In the genomic region with DNA sequence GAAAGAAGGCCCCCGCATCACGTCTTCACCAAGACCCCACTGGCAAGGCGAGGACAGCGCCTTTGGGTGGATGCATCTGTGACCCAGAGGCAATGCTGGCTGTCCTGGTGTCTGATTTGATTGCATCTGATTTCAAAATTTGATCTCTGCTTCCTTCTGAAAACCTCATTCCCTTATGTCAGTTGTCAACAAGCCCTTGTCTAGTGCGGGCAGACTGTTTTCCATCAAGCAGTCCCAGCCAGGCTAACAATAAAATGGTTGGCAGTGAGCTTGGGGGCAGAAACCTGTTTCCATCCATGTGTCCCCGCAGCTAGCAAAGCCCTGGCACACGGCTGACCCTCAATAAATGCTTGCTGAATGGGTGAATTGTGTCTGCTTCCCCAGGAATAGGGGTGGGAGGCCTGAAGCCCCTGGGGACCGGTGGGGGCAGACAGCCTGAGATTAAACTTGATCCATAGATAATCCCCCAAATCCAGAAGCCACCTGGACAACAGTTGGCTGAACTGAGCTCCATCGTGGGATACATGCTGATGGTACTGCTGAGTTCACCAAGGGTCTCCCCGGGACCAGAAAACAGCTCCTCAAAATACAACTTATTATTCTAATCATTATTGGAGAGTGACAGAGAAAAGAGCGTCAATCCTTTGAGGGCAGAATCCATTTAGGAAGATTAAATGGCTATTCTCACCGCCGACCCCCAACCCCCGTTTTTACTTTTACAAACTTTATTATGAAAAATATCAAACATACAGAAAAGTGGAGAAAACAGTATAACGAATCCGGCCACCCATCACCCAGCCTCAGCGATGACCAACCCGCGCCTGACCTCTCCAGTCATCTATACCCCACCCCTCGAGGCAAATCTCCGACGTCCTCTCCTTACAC, we compare ENCODE assay signal across 8 cellular contexts. TPM values are rescaled to one million over a fixed set of nuclear protein-coding genes. Genes with fewer than 3 reads are reported as not detected.
DNase-seq lines count a peak whose midpoint lies in the region; ATAC-seq and TF ChIP-seq lines count a peak whose summit lies in the region.

No MANE protein-coding gene starts in this region.

- peak overlapping the region; percentile 96 for H3K27ac ChIP-seq in epithelial cell of prostate
- H3K27ac ChIP-seq in ovary = peak overlapping the region; percentile 76

- H3K9me3 ChIP-seq in ovary = no peaks in the 10 kb centered on the region

- no peaks in the 10 kb centered on the region for H3K36me3 ChIP-seq in ovary

- intact Hi-C loops in ovary (cut with DNase I) = no loop called here

- no peak for DNase-seq in GM12864 (ENCODE audit: low read depth)
- peak; percentile 20 for DNase-seq in SK-N-DZ (ENCODE audit: low spot score)
- no peak for DNase-seq in epithelial cell of prostate (ENCODE audit: low read depth, low spot score)
- peak in 1 of 5 donors; percentile 19 for DNase-seq in ovary
- DNase-seq in superior temporal gyrus (ENCODE audit: extremely low spot score) = no peak
- DNase-seq in cortex of kidney (lab: John Stamatoyannopoulos, UW) = no peak

- TF ChIP-seq POLR2A in ovary (IDR thresholded peaks at IDR 0.05) (no peak), GM18505 (IDR thresholded peaks at IDR 0.05; ENCODE audit: borderline replicate concordance, extremely low read depth, insufficient read depth, insufficient read length) (no peak)

- TF ChIP-seq CTCF in GM12864 (IDR thresholded peaks at IDR 0.05; ENCODE audit: low read depth, low read length, missing control alignments) = no peak
- no peak for TF ChIP-seq CTCF in ovary (IDR thresholded peaks at IDR 0.05)

- H3K4me3 ChIP-seq in GM12864 (ENCODE audit: low read depth, low read length) (peak overlapping the region; percentile 89), ovary (peak overlapping the region; percentile 83)

- peaks cover 6% of the 10 kb centered on the region for H3K4me1 ChIP-seq in ovary (ENCODE audit: insufficient read depth)

- ATAC-seq in HG03565 (IDR thresholded peaks at IDR 0.05; ENCODE audit: unreplicated experiment) (no peak), GM18505 (IDR thresholded peaks at IDR 0.05; ENCODE audit: unreplicated experiment) (no peak)

- no peaks in the 10 kb centered on the region for H3K27me3 ChIP-seq in ovary

- WGBS in ovary, 3 donors = 24 to 26% (median 26%) methylated on average over 22 of the region's 22 CpGs

- TF ChIP-seq EP300 in ovary (IDR thresholded peaks at IDR 0.05) = no peak

RNA-seq across cellular contexts. Expression of gene DUSP5, which starts 0.9 kb away (rescaled TPM):
- polyA plus RNA-seq in SK-N-DZ (2014; cell fraction: cytosol; rRNA removed) = not detected in 2 replicates
- polyA plus RNA-seq in SK-N-DZ (2014; cell fraction: nucleus; rRNA removed) = 0.05 TPM in 1 of 2 replicates, not detected in the other
- total RNA-seq in ovary = 10 to 100 TPM in 3 of 7 donors, 1 to 10 TPM in 4; 2.5 to 21.6 (median 6.2) TPM
- polyA plus RNA-seq in ovary = 10 to 100 TPM in 1 of 2 donors, 1 to 10 TPM in 1; 5.4 to 11.2 TPM
